In genomic region chr17:43878260-43879082, GRCh38 we compare ENCODE assay signal across 8 cellular contexts. TPM values are rescaled to one million over a fixed set of nuclear protein-coding genes. Genes with fewer than 3 reads are reported as not detected.
DNase-seq lines count a peak whose midpoint lies in the region; ATAC-seq and TF ChIP-seq lines count a peak whose summit lies in the region.

No MANE protein-coding gene starts in this region.

- H2AFZ ChIP-seq in PC-9 = no peak overlapping the region

- no peak overlapping the region for H3K4me3 Mint-ChIP-seq in activated T-helper 1 cell treated with anti-CD3 and anti-CD28 coated beads, Interleukin-12 subunit alpha, Interleukin-12 subunit beta, Interleukin-2, Interleukin-4 antibody, amounts not matched to agents 30 ng/mL and 10 ng/mL and 1 ng/mL, durations not matched to agents 14 hours and 24 hours and 36 hours
- no peak overlapping the region for H3K4me3 Mint-ChIP-seq in nephron progenitor cell

- no peaks in the 10 kb centered on the region for H3K4me1 ChIP-seq in PC-9 (replicated peaks; ENCODE audit: insufficient read depth)

- no peaks in the 10 kb centered on the region for H3F3A ChIP-seq in PC-9 (ENCODE audit: insufficient read depth, low read depth)

- H3K27me3 Mint-ChIP-seq in activated T-helper 1 cell treated with anti-CD3 and anti-CD28 coated beads, Interleukin-12 subunit alpha, Interleukin-12 subunit beta, Interleukin-2, Interleukin-4 antibody, amounts not matched to agents 30 ng/mL and 10 ng/mL and 1 ng/mL, durations not matched to agents 14 hours and 24 hours and 36 hours (ENCODE audit: insufficient read depth) = peaks cover 3% of the 10 kb centered on the region
- H3K27me3 Mint-ChIP-seq in nephron progenitor cell (ENCODE audit: low read depth, poor library complexity) = no peaks in the 10 kb centered on the region

- H3K9me2 ChIP-seq in PC-9 (ENCODE audit: insufficient read depth) = no peaks in the 10 kb centered on the region

- H3K27me3 ChIP-seq in PC-9 (ENCODE audit: insufficient read depth, low read depth) = no peaks in the 10 kb centered on the region

- H3K9me3 ChIP-seq in PC-9 (ENCODE audit: insufficient read depth, low read depth) = no peaks in the 10 kb centered on the region

- H3K4me1 Mint-ChIP-seq in activated T-helper 1 cell treated with anti-CD3 and anti-CD28 coated beads, Interleukin-12 subunit alpha, Interleukin-12 subunit beta, Interleukin-2, Interleukin-4 antibody, amounts not matched to agents 30 ng/mL and 10 ng/mL and 1 ng/mL, durations not matched to agents 14 hours and 24 hours and 36 hours (ENCODE audit: low read depth) = no peaks in the 10 kb centered on the region
- H3K4me1 Mint-ChIP-seq in nephron progenitor cell = peaks cover 19% of the 10 kb centered on the region

- CTCF ChIA-PET in PC-9 (lab: Charles Lee) = interaction anchor here (0.6 to 1.0 kb wide), 6 partner anchors 37 to 621 kb away, joined by 3 to 5 read pairs (median 4); no protein-coding TSS in a partner anchor

- no TSS peak for BruUV-seq in PC-9 (replicated peaks; lab: Mats Ljungman, UMichigan)

- H3K79me2 ChIP-seq in PC-9 (ENCODE audit: low read depth) = no peaks in the 10 kb centered on the region

- no peaks in the 10 kb centered on the region for H3K36me3 Mint-ChIP-seq in activated T-helper 1 cell treated with anti-CD3 and anti-CD28 coated beads, Interleukin-12 subunit alpha, Interleukin-12 subunit beta, Interleukin-2, Interleukin-4 antibody, amounts not matched to agents 30 ng/mL and 10 ng/mL and 1 ng/mL, durations not matched to agents 14 hours and 24 hours and 36 hours (ENCODE audit: low read depth)
- H3K36me3 Mint-ChIP-seq in nephron progenitor cell (ENCODE audit: low read depth) = no peaks in the 10 kb centered on the region

- POLR2A ChIA-PET in PC-9 (lab: Charles Lee; ENCODE audit: unreplicated experiment) = no interaction called here

- intact Hi-C loops in PC-9 (cut with micrococcal nuclease; ENCODE audit: unreplicated experiment) = loop anchor here (1.0 to 2.0 kb wide), 2 partner anchors 116 to 163 kb away; no protein-coding TSS in a partner anchor
- intact Hi-C loops in activated T-helper 1 cell treated with anti-CD3 and anti-CD28 coated beads, Interleukin-12 subunit alpha, Interleukin-12 subunit beta, Interleukin-2, Interleukin-4 antibody, amounts not matched to agents 30 ng/mL and 10 ng/mL and 1 ng/mL, durations not matched to agents 14 hours and 24 hours and 36 hours (cut with micrococcal nuclease) = loop anchor here (1.0 kb wide), 2 partner anchors 117 to 163 kb away; no protein-coding TSS in a partner anchor

- DNase-seq in DMS 273 treated with DMSO at 0.1 percent for 48 hours (lab: John Stamatoyannopoulos, UW) = peak; percentile 44
- DNase-seq in HPDE6-E6E7 (ENCODE audit: extremely low spot score) = peak; percentile 94
- peak; percentile 73 to 84 for DNase-seq in PC-9
- DNase-seq in activated T-helper 1 cell treated with anti-CD3 and anti-CD28 coated beads, Interleukin-12 subunit alpha, Interleukin-12 subunit beta, Interleukin-2, Interleukin-4 antibody, amounts not matched to agents 30 ng/mL and 10 ng/mL and 1 ng/mL, durations not matched to agents 14 hours and 24 hours and 36 hours (ENCODE audit: low spot score) = peak; percentile 49
- peak; percentile 88 for DNase-seq in fibroblast of mammary gland (ENCODE audit: low read depth)
- DNase-seq in nephron progenitor cell = peak; percentile 91
- DNase-seq in stimulated activated naive CD8-positive, alpha-beta T cell treated with anti-CD3 and anti-CD28 coated beads, Interleukin-15, Interleukin-2, amounts not matched to agents 100 U/mL and 50 U/mL, for 24 hours = peak; percentile 79

- no peak overlapping the region; the same call in 1 of the 2 replicates for H3K4me2 ChIP-seq in PC-9

- H3K36me3 ChIP-seq in PC-9 (ENCODE audit: low read depth) = no peaks in the 10 kb centered on the region

- H3K27ac Mint-ChIP-seq in activated T-helper 1 cell treated with anti-CD3 and anti-CD28 coated beads, Interleukin-12 subunit alpha, Interleukin-12 subunit beta, Interleukin-2, Interleukin-4 antibody, amounts not matched to agents 30 ng/mL and 10 ng/mL and 1 ng/mL, durations not matched to agents 14 hours and 24 hours and 36 hours = no peak overlapping the region
- H3K27ac Mint-ChIP-seq in nephron progenitor cell = peak overlapping the region; percentile 21

- no peak overlapping the region for H3K27ac ChIP-seq in PC-9

- ATAC-seq in stimulated activated naive CD8-positive, alpha-beta T cell treated with anti-CD3 and anti-CD28 coated beads, Interleukin-15, Interleukin-2, amounts not matched to agents 100 U/mL and 50 U/mL, for 24 hours = peak; percentile 67
- ATAC-seq in GM21528 (IDR thresholded peaks at IDR 0.05; ENCODE audit: low FRiP score, unreplicated experiment) = no peak

- H3K4me3 ChIP-seq in PC-9 (no peak overlapping the region), fibroblast of mammary gland (ENCODE audit: control insufficient read depth, low read depth, low read length) (no peak overlapping the region)

- no peaks in the 10 kb centered on the region for H4K20me1 ChIP-seq in PC-9 (ENCODE audit: insufficient read depth)

- H3K9me3 Mint-ChIP-seq in activated T-helper 1 cell treated with anti-CD3 and anti-CD28 coated beads, Interleukin-12 subunit alpha, Interleukin-12 subunit beta, Interleukin-2, Interleukin-4 antibody, amounts not matched to agents 30 ng/mL and 10 ng/mL and 1 ng/mL, durations not matched to agents 14 hours and 24 hours and 36 hours = no peaks in the 10 kb centered on the region
- H3K9me3 Mint-ChIP-seq in nephron progenitor cell = no peaks in the 10 kb centered on the region

- peak; percentile 92 for TF ChIP-seq CTCF in PC-9 (conservative IDR thresholded peaks at IDR 0.05)
- peak; percentile 95 for TF ChIP-seq CTCF in fibroblast of mammary gland (conservative IDR thresholded peaks at IDR 0.05; ENCODE audit: control insufficient read depth, insufficient read depth, low read depth, low read length)
- peak; percentile 93 for TF ChIP-seq CTCF in nephron progenitor cell (IDR thresholded peaks at IDR 0.05)

RNA-seq across cellular contexts. Expression of gene MPP2, which starts 28.9 kb away (rescaled TPM):
- 5.6 and 8.6 TPM in 2 replicates for total RNA-seq in PC-9 (2021)
- 0.91 and 1.4 TPM in 2 replicates for total RNA-seq in activated T-helper 1 cell treated with anti-CD3 and anti-CD28 coated beads, Interleukin-12 subunit alpha, Interleukin-12 subunit beta, Interleukin-2, Interleukin-4 antibody, amounts not matched to agents 30 ng/mL and 10 ng/mL and 1 ng/mL, durations not matched to agents 14 hours and 24 hours and 36 hours

RNA-seq across cellular contexts. Expression of gene CD300LG, which starts 31.5 kb away (rescaled TPM):
- total RNA-seq in PC-9 (2021) = not detected in 2 replicates
- total RNA-seq in activated T-helper 1 cell treated with anti-CD3 and anti-CD28 coated beads, Interleukin-12 subunit alpha, Interleukin-12 subunit beta, Interleukin-2, Interleukin-4 antibody, amounts not matched to agents 30 ng/mL and 10 ng/mL and 1 ng/mL, durations not matched to agents 14 hours and 24 hours and 36 hours = not detected in 2 replicates

RNA-seq across cellular contexts. Expression of gene MPP3, which starts 45.5 kb away (rescaled TPM):
- total RNA-seq in PC-9 (2021) = 17.4 and 22.0 TPM in 2 replicates
- total RNA-seq in activated T-helper 1 cell treated with anti-CD3 and anti-CD28 coated beads, Interleukin-12 subunit alpha, Interleukin-12 subunit beta, Interleukin-2, Interleukin-4 antibody, amounts not matched to agents 30 ng/mL and 10 ng/mL and 1 ng/mL, durations not matched to agents 14 hours and 24 hours and 36 hours = 0.22 and 0.47 TPM in 2 replicates

Comparison
In these comparisons a context has a peak if more than half of its experiments do, and no peak if none do; other contexts are left out.
1. DNase-seq: peak in every context shown above with its lines; median percentile 94 in HPDE6-E6E7; 91 in nephron progenitor cell; 88 in fibroblast of mammary gland; 79 in stimulated activated naive CD8-positive, alpha-beta T cell treated with anti-CD3 and anti-CD28 coated beads, Interleukin-15, Interleukin-2, amounts not matched to agents 100 U/mL and 50 U/mL, for 24 hours; 78 in PC-9; 49 in activated T-helper 1 cell treated with anti-CD3 and anti-CD28 coated beads, Interleukin-12 subunit alpha, Interleukin-12 subunit beta, Interleukin-2, Interleukin-4 antibody, amounts not matched to agents 30 ng/mL and 10 ng/mL and 1 ng/mL, durations not matched to agents 14 hours and 24 hours and 36 hours; 44 in DMS 273 treated with DMSO at 0.1 percent for 48 hours.
2. RNA of gene MPP3, which starts 45.5 kb away (total RNA-seq): 17.4 to 22.0 TPM in PC-9; 0.22 to 0.47 TPM in activated T-helper 1 cell treated with anti-CD3 and anti-CD28 coated beads, Interleukin-12 subunit alpha, Interleukin-12 subunit beta, Interleukin-2, Interleukin-4 antibody, amounts not matched to agents 30 ng/mL and 10 ng/mL and 1 ng/mL, durations not matched to agents 14 hours and 24 hours and 36 hours; every median in the first group is over 10 times any median in the second.
3. Peak in every context shown above with its lines, with median percentiles within 50 percentile points of each other: CTCF ChIP-seq.